14 cellular contexts compared by ENCODE assay signal in genomic region chr7:100886936-100887185, GRCh38. TPM values are rescaled to one million over a fixed set of nuclear protein-coding genes. Genes with fewer than 3 reads are reported as not detected.
DNase-seq lines count a peak whose midpoint lies in the region; ATAC-seq and TF ChIP-seq lines count a peak whose summit lies in the region.
"Had no signal": no experiment of that assay in that cellular context is flagged by ENCODE, and none has a peak within 500 bp of the region (broad histone marks: within the 10 kb centered on the region; RNA-seq: fewer than 3 reads in every experiment).

No MANE protein-coding gene starts in this region.

- no peak for DNase-seq in CD8-positive, alpha-beta memory T cell
- no peak for DNase-seq in HL-60 (ENCODE audit: low read depth in 1 of 2, low spot score in 1 of 2)
- DNase-seq in nephron progenitor cell, result no peak
- DNase-seq in left ventricle myocardium inferior, result no peak
- no peak for DNase-seq in coronary artery (ENCODE audit: low spot score)
- DNase-seq: NCI-H1417 treated with DMSO at 0.1 percent for 48 hours; NCI-H82; stimulated activated CD4-positive, alpha-beta T cell treated with anti-CD3 and anti-CD28 coated beads, Interleukin-4, amount 100 ng/mL, for 4 hours had no signal

- peak overlapping the region; percentile 81 for H3K27ac ChIP-seq in CD8-positive, alpha-beta memory T cell (ENCODE audit: low read depth, low read length)
- H3K27ac ChIP-seq in HL-60 (replicated peaks), result peak overlapping the region; percentile 86
- no peak overlapping the region for H3K27ac ChIP-seq in left ventricle myocardium inferior (replicated peaks)
- peak overlapping the region in 1 of 2 donors; percentile 47 for H3K27ac ChIP-seq in coronary artery

- peak overlapping the region; percentile 88 to 98 (median 95) for H3K27ac Mint-ChIP-seq in CD8-positive, alpha-beta memory T cell
- peak overlapping the region; percentile 90 for H3K27ac Mint-ChIP-seq in activated naive CD8-positive, alpha-beta T cell
- peak overlapping the region; percentile 98 for H3K27ac Mint-ChIP-seq in nephron progenitor cell

- ATAC-seq in HG03039 (IDR thresholded peaks at IDR 0.05; ENCODE audit: unreplicated experiment), result no peak
- no peak for ATAC-seq in HG02623 (IDR thresholded peaks at IDR 0.05; ENCODE audit: unreplicated experiment)
- ATAC-seq: heart left ventricle had no signal

- peak overlapping the region; percentile 74 for H3K4me3 ChIP-seq in CD8-positive, alpha-beta memory T cell (ENCODE audit: low read length)
- H3K4me3 ChIP-seq in HL-60 (replicated peaks; ENCODE audit: insufficient read depth, low read length) (no peak overlapping the region), left ventricle myocardium inferior (no peak overlapping the region), coronary artery (no peak overlapping the region)
- H3K4me3 ChIP-seq: lung, SK-N-MC had no signal

- H3K9me3 Mint-ChIP-seq in CD8-positive, alpha-beta memory T cell, result no peaks in the 10 kb centered on the region
- no peaks in the 10 kb centered on the region for H3K9me3 Mint-ChIP-seq in activated naive CD8-positive, alpha-beta T cell (ENCODE audit: low read depth)
- H3K9me3 Mint-ChIP-seq in nephron progenitor cell, result no peaks in the 10 kb centered on the region

- TF ChIP-seq CTCF in HL-60 (IDR thresholded peaks at IDR 0.05; ENCODE audit: insufficient read depth, low read length) (no peak), nephron progenitor cell (IDR thresholded peaks at IDR 0.05) (no peak), left ventricle myocardium inferior (IDR thresholded peaks at IDR 0.05; ENCODE audit: borderline replicate concordance) (no peak), coronary artery (IDR thresholded peaks at IDR 0.05) (no peak)

- H3K27me3 Mint-ChIP-seq in CD8-positive, alpha-beta memory T cell, result peaks cover 4 to 6% of the 10 kb centered on the region in 2 donors
- peaks cover 3% of the 10 kb centered on the region for H3K27me3 Mint-ChIP-seq in activated naive CD8-positive, alpha-beta T cell
- peaks cover 5% of the 10 kb centered on the region for H3K27me3 Mint-ChIP-seq in nephron progenitor cell (ENCODE audit: low read depth, poor library complexity)

- H3K36me3 Mint-ChIP-seq in CD8-positive, alpha-beta memory T cell, result peaks cover 21 to 68% (median 23%) of the 10 kb centered on the region in 3 donors
- H3K36me3 Mint-ChIP-seq in activated naive CD8-positive, alpha-beta T cell, result peaks cover 20% of the 10 kb centered on the region
- H3K36me3 Mint-ChIP-seq in nephron progenitor cell (ENCODE audit: low read depth), result peaks cover 66% of the 10 kb centered on the region

- H3K4me1 Mint-ChIP-seq in CD8-positive, alpha-beta memory T cell, result peaks cover 43 to 70% (median 65%) of the 10 kb centered on the region in 3 donors
- H3K4me1 Mint-ChIP-seq in activated naive CD8-positive, alpha-beta T cell (ENCODE audit: low read depth), result peaks cover 45% of the 10 kb centered on the region
- peaks cover 81% of the 10 kb centered on the region for H3K4me1 Mint-ChIP-seq in nephron progenitor cell

- intact Hi-C loops in left ventricle myocardium inferior (cut with micrococcal nuclease), result no loop called here

- POLR2A ChIA-PET in CD8-positive, alpha-beta memory T cell (lab: Charles Lee), result interaction anchor here (0.6 to 5.1 kb wide), 2 partner anchors 10 to 347 kb away, joined by 5 to 102 read pairs; partner anchors contain the start of gene SRRT

- CTCF ChIA-PET in CD8-positive, alpha-beta memory T cell (lab: Charles Lee), result interaction anchor here (1.0 to 6.3 kb wide), 5 partner anchors 10 to 182 kb away, joined by 3 to 48 read pairs (median 6); partner anchors contain the start of genes SLC12A9 and SRRT

- peak overlapping the region in 6 of 7 donors; percentile 26 to 91 (median 70) for H3K4me3 Mint-ChIP-seq in CD8-positive, alpha-beta memory T cell
- peak overlapping the region; percentile 90 for H3K4me3 Mint-ChIP-seq in activated naive CD8-positive, alpha-beta T cell
- H3K4me3 Mint-ChIP-seq in nephron progenitor cell, result peak overlapping the region; percentile 68

- H3K4me1 ChIP-seq in CD8-positive, alpha-beta memory T cell (ENCODE audit: insufficient read depth, low read length), result peaks cover 48% of the 10 kb centered on the region
- H3K4me1 ChIP-seq in left ventricle myocardium inferior, result peaks cover 42% of the 10 kb centered on the region

- H3K9me3 ChIP-seq in CD8-positive, alpha-beta memory T cell (ENCODE audit: low read length), result no peaks in the 10 kb centered on the region
- no peaks in the 10 kb centered on the region for H3K9me3 ChIP-seq in left ventricle myocardium inferior (replicated peaks)
- H3K9me3 ChIP-seq: heart left ventricle had no signal

- H3K36me3 ChIP-seq in CD8-positive, alpha-beta memory T cell (ENCODE audit: insufficient read depth, low read length), result peaks cover 52% of the 10 kb centered on the region
- H3K36me3 ChIP-seq in left ventricle myocardium inferior, result peaks cover 69% of the 10 kb centered on the region

- no peaks in the 10 kb centered on the region for H3K27me3 ChIP-seq in CD8-positive, alpha-beta memory T cell (ENCODE audit: insufficient read depth, low read length, poor library complexity, severe bottlenecking)
- H3K27me3 ChIP-seq in HL-60 (ENCODE audit: insufficient read depth, poor library complexity, severe bottlenecking) (peaks cover 13% of the 10 kb centered on the region), left ventricle myocardium inferior (ENCODE audit: low read depth) (no peaks in the 10 kb centered on the region)

RNA-seq across cellular contexts. Expression of gene UFSP1, which starts 2.7 kb away (rescaled TPM):
- total RNA-seq in CD8-positive, alpha-beta memory T cell, result 1 to 10 TPM; 3.1 to 4.0 TPM
- 2.1 TPM for polyA plus RNA-seq in CD8-positive, alpha-beta memory T cell
- 2.4 TPM for total RNA-seq in left ventricle myocardium inferior

RNA-seq across cellular contexts. Expression of gene ACHE, which starts 8.8 kb away (rescaled TPM):
- under 1 TPM in 1 of 2 experiments, not detected in 1; 0.20 TPM for total RNA-seq in CD8-positive, alpha-beta memory T cell
- polyA plus RNA-seq in CD8-positive, alpha-beta memory T cell, result 0.30 TPM
- 0.49 TPM for total RNA-seq in left ventricle myocardium inferior

RNA-seq across cellular contexts. Expression of gene SRRT, which starts 12.0 kb away (rescaled TPM):
- 100 to 1,000 TPM; 285 to 290 TPM for total RNA-seq in CD8-positive, alpha-beta memory T cell
- polyA plus RNA-seq in CD8-positive, alpha-beta memory T cell, result 90.7 TPM
- 51.3 TPM for total RNA-seq in left ventricle myocardium inferior

RNA-seq across cellular contexts. Expression of gene TRIP6, which starts 19.7 kb away (rescaled TPM):
- total RNA-seq in CD8-positive, alpha-beta memory T cell, result 10 to 100 TPM; 36.8 to 37.7 TPM
- 2.0 TPM for polyA plus RNA-seq in CD8-positive, alpha-beta memory T cell
- total RNA-seq in left ventricle myocardium inferior, result 11.7 TPM

RNA-seq across cellular contexts. Expression of gene SLC12A9, which starts 34.3 kb away (rescaled TPM):
- 10 to 100 TPM; 24.7 to 29.1 TPM for total RNA-seq in CD8-positive, alpha-beta memory T cell
- 9.5 TPM for polyA plus RNA-seq in CD8-positive, alpha-beta memory T cell
- total RNA-seq in left ventricle myocardium inferior, result 10.9 TPM
